Comparison of ENCODE assay signal across 8 cellular contexts in genomic region chr7:11427686-11428273, GRCh38.
DNase-seq lines count a peak whose midpoint lies in the region; ATAC-seq and TF ChIP-seq lines count a peak whose summit lies in the region.

No MANE protein-coding gene starts in this region.

- no peaks in the 10 kb centered on the region for H3K4me1 ChIP-seq in endodermal cell (ENCODE audit: control insufficient read depth, insufficient read depth, low read length)

- H3K27ac ChIP-seq in endodermal cell (ENCODE audit: low read depth, low read length), result no peak overlapping the region

- H3K4me1 Mint-ChIP-seq in CD14-positive monocyte (peaks cover 20% of the 10 kb centered on the region), endodermal cell (no peaks in the 10 kb centered on the region), nephron (no peaks in the 10 kb centered on the region)

- H3K27me3 ChIP-seq in endodermal cell (ENCODE audit: control insufficient read depth, insufficient read depth, low read length, poor library complexity, severe bottlenecking), result no peaks in the 10 kb centered on the region

- TF ChIP-seq CTCF in CD14-positive monocyte (IDR thresholded peaks at IDR 0.05) (peak; percentile 81), endodermal cell (conservative IDR thresholded peaks at IDR 0.05) (peak; percentile 92), nephron (IDR thresholded peaks at IDR 0.05; ENCODE audit: unreplicated experiment in 3 of 3) (peak; percentile 72 to 91 (median 76))

- peaks cover 0 to 3% (median 0%) of the 10 kb centered on the region in 7 donors for H3K9me3 Mint-ChIP-seq in CD14-positive monocyte
- H3K9me3 Mint-ChIP-seq in endodermal cell, result no peaks in the 10 kb centered on the region
- H3K9me3 Mint-ChIP-seq in nephron, result no peaks in the 10 kb centered on the region

- no peak overlapping the region for H3K4me3 Mint-ChIP-seq in CD14-positive monocyte
- H3K4me3 Mint-ChIP-seq in endodermal cell, result no peak overlapping the region
- no peak overlapping the region for H3K4me3 Mint-ChIP-seq in nephron

- no peak overlapping the region for H3K4me3 ChIP-seq in endodermal cell (ENCODE audit: low read length)

- no peaks in the 10 kb centered on the region for H3K9me3 ChIP-seq in endodermal cell (ENCODE audit: control insufficient read depth, low read length)

- no peaks in the 10 kb centered on the region for H3K36me3 Mint-ChIP-seq in CD14-positive monocyte
- H3K36me3 Mint-ChIP-seq in endodermal cell (ENCODE audit: low read depth), result no peaks in the 10 kb centered on the region
- H3K36me3 Mint-ChIP-seq in nephron (ENCODE audit: low read depth), result peaks cover 19% of the 10 kb centered on the region

- H3K27ac Mint-ChIP-seq in CD14-positive monocyte (no peak overlapping the region), endodermal cell (no peak overlapping the region), nephron (no peak overlapping the region)

- WGBS in endodermal cell (ENCODE audit: insufficient coverage in 1 of 2, insufficient read length in 1 of 2), 2 experiments, result 0% methylated on average over 1 of the region's 1 CpG; no CpG with 5 or more reads in 1 of the 2 experiments

- H3K36me3 ChIP-seq in endodermal cell (ENCODE audit: control insufficient read depth, insufficient read depth, low read length), result no peaks in the 10 kb centered on the region

- peak; percentile 69 for ATAC-seq in GM18907 (IDR thresholded peaks at IDR 0.05; ENCODE audit: unreplicated experiment)
- no peak for ATAC-seq in HG03457 (IDR thresholded peaks at IDR 0.05; ENCODE audit: unreplicated experiment)
- no peak for ATAC-seq in GM21717 (IDR thresholded peaks at IDR 0.05; ENCODE audit: unreplicated experiment)

- DNase-seq in CD14-positive monocyte (ENCODE audit: low spot score) (no peak), HuH-7.5 (ENCODE audit: low spot score) (peak; percentile 43), OCI-M1 (lab: John Stamatoyannopoulos, UW) (peak; percentile 71), endodermal cell (no peak)

- intact Hi-C loops in CD14-positive monocyte (cut with micrococcal nuclease), result loop anchor here in 1 of 2 donors (10.0 kb wide), 1 partner anchor 1067 kb away; no protein-coding TSS in a partner anchor

- H3K27me3 Mint-ChIP-seq in CD14-positive monocyte (ENCODE audit: low read depth in 3 of 3), result no peaks in the 10 kb centered on the region
- no peaks in the 10 kb centered on the region for H3K27me3 Mint-ChIP-seq in endodermal cell (ENCODE audit: insufficient read depth)
- H3K27me3 Mint-ChIP-seq in nephron (ENCODE audit: low read depth), result no peaks in the 10 kb centered on the region

- no peak overlapping the region for H3K9ac ChIP-seq in endodermal cell (ENCODE audit: extremely low read depth, low read length, poor library complexity, severe bottlenecking)

Comparison
In these comparisons a context has a peak if more than half of its experiments do, and no peak if none do; other contexts are left out.
1. DNase-seq: peak in HuH-7.5 (single experiment) and OCI-M1 (single experiment); none in CD14-positive monocyte (single experiment) and endodermal cell (single experiment).
2. Peak in every context shown above with its lines, with median percentiles within 50 percentile points of each other: CTCF ChIP-seq.